Comparison of ENCODE assay signal across 12 cellular contexts in genomic region chr6:41639556-41640371, GRCh38. TPM values are rescaled to one million over a fixed set of nuclear protein-coding genes. Genes with fewer than 3 reads are reported as not detected.
DNase-seq lines count a peak whose midpoint lies in the region; TF ChIP-seq lines count a peak whose summit lies in the region.
"Had no signal": no experiment of that assay in that cellular context is flagged by ENCODE, and none has a peak within 500 bp of the region (broad histone marks: within the 10 kb centered on the region; RNA-seq: fewer than 3 reads in every experiment).

No MANE protein-coding gene starts in this region.

- peak overlapping the region; percentile 82 to 93 (median 88) for H3K4me3 Mint-ChIP-seq in brain

- CTCF ChIA-PET in HEK293 (lab: Yijun Ruan, JAX): interaction anchor here (0.6 to 0.9 kb wide), 2 partner anchors 11 to 42 kb away, joined by 3 read pairs; no protein-coding TSS in a partner anchor

- DNase-seq in left kidney (ENCODE audit: low read depth, low spot score): peak; percentile 56
- DNase-seq in cerebellum (ENCODE audit: low spot score): no peak
- no peak for DNase-seq in stimulated activated CD4-positive, alpha-beta T cell treated with anti-CD3 and anti-CD28 coated beads, Interleukin-2, amount 100 ng/mL, for 48 hours
- DNase-seq in kidney tubule cell (ENCODE audit: low spot score): no peak
- DNase-seq in kidney glomerular epithelial cell (lab: John Stamatoyannopoulos, UW): no peak
- DNase-seq: foreskin fibroblast; KG1; naive thymus-derived CD4-positive, alpha-beta T cell; NCI-H226 had no signal

- H3K9ac ChIP-seq in skeletal muscle tissue (ENCODE audit: low read depth in 1 of 3, low read length in 3 of 3): no peak overlapping the region

- TF ChIP-seq CTCF in HEK293 (tag by site-specific recombination; IDR thresholded peaks at IDR 0.05) (no peak), brain (conservative IDR thresholded peaks at IDR 0.05) (no peak)

- peak overlapping the region; percentile 85 to 98 (median 92) for H3K27ac Mint-ChIP-seq in brain
- H3K27ac Mint-ChIP-seq: naive thymus-derived CD4-positive, alpha-beta T cell had no signal

- H3K4me1 Mint-ChIP-seq in brain: peaks cover 87% of the 10 kb centered on the region

- H3K9me3 ChIP-seq in HEK293 (ENCODE audit: control insufficient read depth, insufficient read depth, low read depth, low read length) (no peaks in the 10 kb centered on the region), skeletal muscle tissue (ENCODE audit: control insufficient read depth in 3 of 3, low read length in 3 of 3) (no peaks in the 10 kb centered on the region)

- H3K36me3 Mint-ChIP-seq in brain: no peaks in the 10 kb centered on the region

- H3K4me1 ChIP-seq in HEK293 (ENCODE audit: control insufficient read depth, insufficient read depth, low read length) (no peaks in the 10 kb centered on the region; the same call in 1 of the 2 replicates), skeletal muscle tissue (ENCODE audit: control insufficient read depth in 3 of 3, insufficient read depth in 3 of 3, low read length in 3 of 3) (peaks cover 12 to 16% (median 14%) of the 10 kb centered on the region in 3 donors)

- no peaks in the 10 kb centered on the region for H3K36me3 ChIP-seq in HEK293 (ENCODE audit: control insufficient read depth in 2 of 2, insufficient read depth in 1 of 2, low read length in 2 of 2)
- no peaks in the 10 kb centered on the region for H3K36me3 ChIP-seq in skeletal muscle tissue (ENCODE audit: control insufficient read depth in 3 of 3, insufficient read depth in 3 of 3, low read length in 3 of 3)

- no peak overlapping the region for H3K27ac ChIP-seq in HEK293 (ENCODE audit: extremely low read depth, low read depth, low read length)
- H3K27ac ChIP-seq in skeletal muscle tissue (ENCODE audit: low read depth, low read length): peak overlapping the region; percentile 36

- H3K27me3 Mint-ChIP-seq in brain: peaks cover 62% of the 10 kb centered on the region

- POLR2A ChIA-PET in HEK293 (lab: Yijun Ruan, JAX): interaction anchor here (1.2 kb wide), 1 partner anchor 37 kb away, joined by 5 read pairs; no protein-coding TSS in a partner anchor

- peaks cover 24 to 36% (median 31%) of the 10 kb centered on the region in 3 donors for H3K27me3 ChIP-seq in skeletal muscle tissue (ENCODE audit: control insufficient read depth in 3 of 3, insufficient read depth in 3 of 3, low read length in 3 of 3)

- no peak overlapping the region for H3K4me3 ChIP-seq in HEK293 (ENCODE audit: low read depth, low read length)
- H3K4me3 ChIP-seq in skeletal muscle tissue (ENCODE audit: low read length in 3 of 3): peak overlapping the region; percentile 23 to 63 (median 43)

- no peaks in the 10 kb centered on the region for H3K9me3 Mint-ChIP-seq in brain

TF ChIP-seq in HEK293, 187 proteins besides CTCF, POLR2A, EP300 and RAD21:
- TF ChIP-seq ZBTB17 (tag by site-specific recombination; IDR thresholded peaks at IDR 0.05): 0 out of 2 replicates have a peak, but pooled peaks have one; percentile 38
- peak; percentile 51 for TF ChIP-seq ZIC2 (tag by site-specific recombination; IDR thresholded peaks at IDR 0.05)
- TF ChIP-seq SALL2 (tag by site-specific recombination; IDR thresholded peaks at IDR 0.05; ENCODE audit: borderline replicate concordance): no peak
- no peak for TF ChIP-seq GFI1B (tag by site-specific recombination; IDR thresholded peaks at IDR 0.05)
- TF ChIP-seq PRDM1 (tag by site-specific recombination; IDR thresholded peaks at IDR 0.05): peak; percentile 68; the same call in 1 of the 2 replicates
- peak; percentile 67 for TF ChIP-seq ZNF398 (tag by site-specific recombination; IDR thresholded peaks at IDR 0.05)
- TF ChIP-seq ZNF580 (tag by site-specific recombination; IDR thresholded peaks at IDR 0.05): no peak
- no peak for TF ChIP-seq MYNN (tag by site-specific recombination; IDR thresholded peaks at IDR 0.05; ENCODE audit: borderline replicate concordance)
- no peak for TF ChIP-seq ZNF223 (tag by site-specific recombination; IDR thresholded peaks at IDR 0.05)
TF ChIP-seq in HEK293: peak in this region for 4.

RNA-seq across cellular contexts. Expression of gene MDFI, which starts 1.5 kb away (rescaled TPM):
- polyA plus RNA-seq in brain (ENCODE audit: insufficient read depth, low read depth, low replicate concordance): 3.8 TPM
- total RNA-seq in skeletal muscle tissue (37.1 TPM), cerebellum (51.2 TPM)
- total RNA-seq: naive thymus-derived CD4-positive, alpha-beta T cell had no signal
- polyA plus RNA-seq: naive thymus-derived CD4-positive, alpha-beta T cell had no signal
